In genomic region chr10:34148258-34148657, GRCh38 we compare ENCODE assay signal across 35 cellular contexts.
"Had no signal": no experiment of that assay in that cellular context is flagged by ENCODE, and none has a peak within 500 bp of the region (broad histone marks: within the 10 kb centered on the region; RNA-seq: fewer than 3 reads in every experiment).

No MANE protein-coding gene starts in this region.

- H3K27me3 ChIP-seq: MG63 had no signal

- H3K36me3 ChIP-seq: MG63 had no signal

- H3K9me3 ChIP-seq: MG63 had no signal

- H3K9ac ChIP-seq: KMS-11 had no signal

- H3K4me3 ChIP-seq: MG63 had no signal

- DNase-seq: Karpas-422, Kasumi-1, MG63, MM.1S, NCI-H1048, NCI-H1092, NCI-H1092 treated with DMSO at 0.1 percent for 48 hours, NCI-H1105, NCI-H1105 treated with DMSO at 0.1 percent for 48 hours, NCI-H1417, NCI-H1417 treated with DMSO at 0.1 percent for 48 hours, NCI-H1436, NCI-H1436 treated with DMSO at 0.1 percent for 48 hours, NCI-H146, NCI-H1694, NCI-H1694 treated with DMSO at 0.1 percent for 48 hours, NCI-H187, NCI-H187 treated with DMSO at 0.1 percent for 48 hours, NCI-H1930, NCI-H2029, NCI-H2029 treated with DMSO at 0.1 percent for 48 hours, NCI-H2081, NCI-H2081 treated with DMSO at 0.1 percent for 48 hours, NCI-H2107, NCI-H2171, NCI-H2171 treated with DMSO at 0.1 percent for 48 hours, NCI-H2227 treated with DMSO at 0.1 percent for 48 hours, NCI-H226, NCI-H345, NCI-H446, NCI-H446 treated with DMSO at 0.1 percent for 48 hours, NCI-H510A, NCI-H510A treated with DMSO at 0.1 percent for 48 hours, NCI-H524 had no signal

- H3K4me2 ChIP-seq: KMS-11 had no signal

- H3K27ac ChIP-seq: KMS-11 had no signal
